1 cellular context compared by ENCODE assay signal in the genomic region with DNA sequence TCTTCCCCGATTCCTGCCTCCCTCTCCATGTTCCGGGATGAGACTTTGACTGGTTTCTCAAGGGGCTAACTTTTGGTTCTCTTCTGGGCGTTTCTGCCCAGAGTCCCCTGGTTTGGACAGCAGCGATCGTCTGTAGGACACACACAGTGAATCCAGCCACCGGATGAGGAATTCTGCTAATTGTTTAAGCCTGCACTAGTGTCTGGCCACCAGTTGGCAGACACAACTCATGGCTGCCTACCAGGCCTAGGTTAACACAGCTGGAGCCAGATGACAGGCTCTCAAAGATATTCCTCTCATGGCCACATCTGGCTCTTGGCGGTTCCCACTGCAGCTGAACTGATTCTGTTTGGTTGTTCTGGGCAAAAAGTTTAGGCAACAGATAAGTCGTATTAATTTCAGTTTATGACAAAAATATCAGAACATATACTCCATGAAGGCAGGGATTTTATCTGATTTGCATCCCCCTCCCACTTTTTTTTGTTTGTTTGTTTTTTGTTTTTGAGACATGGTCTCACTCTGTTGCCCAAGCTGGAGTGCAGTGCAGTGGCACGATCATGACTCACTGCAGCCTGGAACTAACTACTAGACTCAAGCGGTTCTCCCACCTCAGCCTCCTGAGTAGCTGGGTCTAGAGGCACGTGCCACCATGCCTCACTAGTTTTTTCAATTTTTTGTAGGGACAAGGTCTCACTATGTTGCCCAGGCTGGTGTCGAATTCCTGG.
TF ChIP-seq lines count a peak whose summit lies in the region.

No MANE protein-coding gene starts in this region.

TF ChIP-seq in IMR-90, 13 proteins besides CTCF, POLR2A, EP300 and RAD21 (continued from another document):
- TF ChIP-seq MXI1 (IDR thresholded peaks at IDR 0.05; ENCODE audit: borderline replicate concordance, low read depth, low read length) = no peak
- no peak for TF ChIP-seq BHLHE40 (IDR thresholded peaks at IDR 0.05; ENCODE audit: low read depth, low read length)
- TF ChIP-seq RFX5 (IDR thresholded peaks at IDR 0.05; ENCODE audit: low read depth, low read length) = no peak
- no peak for TF ChIP-seq MAFK (IDR thresholded peaks at IDR 0.05; ENCODE audit: low read depth, low read length)
- TF ChIP-seq FOS (IDR thresholded peaks at IDR 0.05; ENCODE audit: low read depth, low read length) = no peak
